In genomic region chr1:23544444-23545389, GRCh38 we compare ENCODE assay signal across 8 cellular contexts. TPM values are rescaled to one million over a fixed set of nuclear protein-coding genes. Genes with fewer than 3 reads are reported as not detected.
DNase-seq lines count a peak whose midpoint lies in the region; ATAC-seq and TF ChIP-seq lines count a peak whose summit lies in the region.

No MANE protein-coding gene starts in this region.

- H3K4me1 Mint-ChIP-seq in CD14-positive monocyte (peaks cover 5% of the 10 kb centered on the region), endothelial cell (ENCODE audit: unreplicated experiment) (peaks cover 7% of the 10 kb centered on the region)
- H3K4me1 Mint-ChIP-seq in activated CD8-positive, alpha-beta memory T cell treated with anti-CD3 and anti-CD28 coated beads, Interleukin-2, amount 10 ng/mL, durations not matched to agents 7 days and 5 days = peaks cover 9% of the 10 kb centered on the region

- H3K27me3 Mint-ChIP-seq in CD14-positive monocyte (ENCODE audit: low read depth in 3 of 3) (peaks cover 10 to 23% (median 21%) of the 10 kb centered on the region in 3 donors), endothelial cell (ENCODE audit: unreplicated experiment) (peaks cover 2% of the 10 kb centered on the region)
- peaks cover 6% of the 10 kb centered on the region for H3K27me3 Mint-ChIP-seq in activated CD8-positive, alpha-beta memory T cell treated with anti-CD3 and anti-CD28 coated beads, Interleukin-2, amount 10 ng/mL, durations not matched to agents 7 days and 5 days

- H3K4me3 ChIP-seq in HL-60 (replicated peaks; ENCODE audit: insufficient read depth, low read length) (no peak overlapping the region), mucosa of descending colon (no peak overlapping the region)

- H3K9me3 ChIP-seq in mucosa of descending colon = no peaks in the 10 kb centered on the region

- peak; percentile 68 for DNase-seq in CD14-positive monocyte (ENCODE audit: low spot score)
- peak in 1 of 2 experiments; percentile 74 for DNase-seq in HL-60 (ENCODE audit: low read depth in 1 of 2, low spot score in 1 of 2)
- DNase-seq in NCI-H82 (lab: John Stamatoyannopoulos, UW) = peak; percentile 92
- DNase-seq in activated CD8-positive, alpha-beta memory T cell treated with anti-CD3 and anti-CD28 coated beads, Interleukin-2, amount 10 ng/mL, durations not matched to agents 7 days and 5 days = peak; percentile 83
- DNase-seq in endothelial cell (ENCODE audit: low spot score) = peak; percentile 78
- peak in 2 of 3 donors; percentile 82 to 85 for DNase-seq in mucosa of descending colon
- peak; percentile 60 for DNase-seq in stimulated activated naive CD4-positive, alpha-beta T cell treated with Interleukin-2 at 50 U/mL for 16 hours (lab: John Stamatoyannopoulos, UW)

- H3K36me3 Mint-ChIP-seq in CD14-positive monocyte = no peaks in the 10 kb centered on the region
- no peaks in the 10 kb centered on the region for H3K36me3 Mint-ChIP-seq in activated CD8-positive, alpha-beta memory T cell treated with anti-CD3 and anti-CD28 coated beads, Interleukin-2, amount 10 ng/mL, durations not matched to agents 7 days and 5 days
- H3K36me3 Mint-ChIP-seq in endothelial cell (ENCODE audit: low read depth, unreplicated experiment) = peaks cover 3% of the 10 kb centered on the region

- intact Hi-C loops in CD14-positive monocyte (cut with micrococcal nuclease) (loop anchor here (1.0 to 2.0 kb wide), 2 partner anchors 92 to 93 kb away; no protein-coding TSS in a partner anchor), mucosa of descending colon (cut with DNase I, micrococcal nuclease) (loop anchor here (1.0 to 5.0 kb wide), 3 partner anchors 47 to 93 kb away; no protein-coding TSS in a partner anchor)

- CTCF ChIA-PET in activated CD8-positive, alpha-beta memory T cell treated with anti-CD3 and anti-CD28 coated beads, Interleukin-2, amount 10 ng/mL, durations not matched to agents 7 days and 5 days (lab: Charles Lee) = interaction anchor here (0.6 to 23.4 kb wide), 24 partner anchors 10 to 227 kb away, joined by 3 to 753 read pairs (median 6); partner anchors contain the start of genes E2F2, ID3 and RPL11

- peak; percentile 92 for TF ChIP-seq CTCF in CD14-positive monocyte (IDR thresholded peaks at IDR 0.05)
- TF ChIP-seq CTCF in HL-60 (IDR thresholded peaks at IDR 0.05; ENCODE audit: insufficient read depth, low read length) = peak; percentile 86
- peak; percentile 99 for TF ChIP-seq CTCF in endothelial cell (IDR thresholded peaks at IDR 0.05; ENCODE audit: unreplicated experiment)
- TF ChIP-seq CTCF in mucosa of descending colon (IDR thresholded peaks at IDR 0.05) = peak; percentile 70

- no peak overlapping the region for H3K27ac ChIP-seq in HL-60 (replicated peaks)

- peak overlapping the region in 1 of 7 donors; percentile 48 for H3K27ac Mint-ChIP-seq in CD14-positive monocyte
- H3K27ac Mint-ChIP-seq in activated CD8-positive, alpha-beta memory T cell treated with anti-CD3 and anti-CD28 coated beads, Interleukin-2, amount 10 ng/mL, durations not matched to agents 7 days and 5 days = no peak overlapping the region
- H3K27ac Mint-ChIP-seq in endothelial cell (ENCODE audit: unreplicated experiment) = no peak overlapping the region

- ATAC-seq in activated CD8-positive, alpha-beta memory T cell treated with anti-CD3 and anti-CD28 coated beads, Interleukin-2, amount 10 ng/mL, durations not matched to agents 7 days and 5 days = peak; percentile 54
- ATAC-seq in mucosa of descending colon = peak; percentile 71
- ATAC-seq in GM18870 (IDR thresholded peaks at IDR 0.05; ENCODE audit: unreplicated experiment) = no peak

- H3K36me3 ChIP-seq in mucosa of descending colon (ENCODE audit: low read depth) = no peaks in the 10 kb centered on the region

- H3K27me3 ChIP-seq in HL-60 (ENCODE audit: insufficient read depth, poor library complexity, severe bottlenecking) = peaks cover 16% of the 10 kb centered on the region

- H3K9me3 Mint-ChIP-seq in CD14-positive monocyte (peaks cover 0 to 2% (median 0%) of the 10 kb centered on the region in 7 donors), endothelial cell (ENCODE audit: unreplicated experiment) (no peaks in the 10 kb centered on the region)
- no peaks in the 10 kb centered on the region for H3K9me3 Mint-ChIP-seq in activated CD8-positive, alpha-beta memory T cell treated with anti-CD3 and anti-CD28 coated beads, Interleukin-2, amount 10 ng/mL, durations not matched to agents 7 days and 5 days (ENCODE audit: low read depth)

- peaks cover 35% of the 10 kb centered on the region for H3K4me1 ChIP-seq in mucosa of descending colon (ENCODE audit: low read depth)

- H3K4me3 Mint-ChIP-seq in CD14-positive monocyte = no peak overlapping the region
- H3K4me3 Mint-ChIP-seq in activated CD8-positive, alpha-beta memory T cell treated with anti-CD3 and anti-CD28 coated beads, Interleukin-2, amount 10 ng/mL, durations not matched to agents 7 days and 5 days = no peak overlapping the region
- no peak overlapping the region for H3K4me3 Mint-ChIP-seq in endothelial cell (ENCODE audit: unreplicated experiment)

RNA-seq across cellular contexts. Expression of gene E2F2, which starts 13.7 kb away (rescaled TPM):
- 1 to 10 TPM in 1 of 2 donors, under 1 TPM in 1; 0.24 to 1.8 TPM for polyA plus RNA-seq in CD14-positive monocyte
- 100 to 1,000 TPM in 1 of 2 experiments, 10 to 100 TPM in 1; 77.4 to 103 TPM for total RNA-seq in activated CD8-positive, alpha-beta memory T cell treated with anti-CD3 and anti-CD28 coated beads, Interleukin-2, amount 10 ng/mL, durations not matched to agents 7 days and 5 days
- 0.69 TPM for total RNA-seq in endothelial cell (ENCODE audit: unreplicated experiment)
- 10 to 100 TPM in 2 of 3 donors, 1 to 10 TPM in 1; 8.6 to 18.0 (median 14.5) TPM for total RNA-seq in mucosa of descending colon

RNA-seq across cellular contexts. Expression of gene ID3, which starts 14.6 kb away (rescaled TPM):
- 1 to 10 TPM; 1.1 to 2.5 TPM for polyA plus RNA-seq in CD14-positive monocyte
- 10 to 100 TPM; 14.4 to 34.2 TPM for total RNA-seq in activated CD8-positive, alpha-beta memory T cell treated with anti-CD3 and anti-CD28 coated beads, Interleukin-2, amount 10 ng/mL, durations not matched to agents 7 days and 5 days
- total RNA-seq in endothelial cell (ENCODE audit: unreplicated experiment) = 240 TPM
- 100 to 1,000 TPM in 2 of 3 donors, 10 to 100 TPM in 1; 83.0 to 316 (median 121) TPM for total RNA-seq in mucosa of descending colon

Comparison
In these comparisons a context has a peak if more than half of its experiments do, and no peak if none do; other contexts are left out.
1. RNA of gene E2F2, which starts 13.7 kb away (total RNA-seq): 77.4 to 103 TPM in activated CD8-positive, alpha-beta memory T cell treated with anti-CD3 and anti-CD28 coated beads, Interleukin-2, amount 10 ng/mL, durations not matched to agents 7 days and 5 days; 8.6 to 18.0 TPM in mucosa of descending colon and 0.69 TPM in endothelial cell (single experiment); every median in the first group is over 4 times any median in the second.
2. Peak in every context shown above with its lines, with median percentiles within 50 percentile points of each other: CTCF ChIP-seq.